22 cellular contexts compared by ENCODE assay signal in genomic region chr6:24845578-24845977, GRCh38. TPM values are rescaled to one million over a fixed set of nuclear protein-coding genes. Genes with fewer than 3 reads are reported as not detected.
DNase-seq lines count a peak whose midpoint lies in the region; ATAC-seq, FAIRE-seq and TF ChIP-seq lines count a peak whose summit lies in the region.
"Had no signal": no experiment of that assay in that cellular context is flagged by ENCODE, and none has a peak within 500 bp of the region (broad histone marks: within the 10 kb centered on the region; RNA-seq: fewer than 3 reads in every experiment).

No MANE protein-coding gene starts in this region.

- H3K27me3 ChIP-seq in H1 (replicated peaks in 1 of 4; ENCODE audit: control insufficient read depth in 3 of 4, extremely low read depth in 1 of 4, insufficient read depth in 3 of 4, low read length in 3 of 4) (no peaks in the 10 kb centered on the region), heart left ventricle (no peaks in the 10 kb centered on the region)
- H3K27me3 ChIP-seq: gastrocnemius medialis, hepatocyte, sigmoid colon, uterus had no signal

- no peaks in the 10 kb centered on the region for H3K9me2 ChIP-seq in OCI-LY7 (ENCODE audit: insufficient read depth, low read length)

- H3K27ac ChIP-seq in H1 (ENCODE audit: low read depth, low read length), result no peak overlapping the region
- H3K27ac ChIP-seq in OCI-LY7 (ENCODE audit: low read depth, low read length, poor library complexity, severe bottlenecking), result no peak overlapping the region
- H3K27ac ChIP-seq in heart left ventricle, result no peak overlapping the region
- H3K27ac ChIP-seq: C4-2B, gastrocnemius medialis, hepatocyte, sigmoid colon, uterus had no signal

- H3K4me1 Mint-ChIP-seq in stimulated activated naive CD8-positive, alpha-beta T cell treated with anti-CD3 and anti-CD28 coated beads, Interleukin-15, Interleukin-2, amounts not matched to agents 100 ng/mL and 50 ng/mL, for 24 hours (ENCODE audit: low read depth), result peaks cover 40% of the 10 kb centered on the region
- peaks cover 32% of the 10 kb centered on the region for H3K4me1 Mint-ChIP-seq in activated T-helper 1 cell treated with anti-CD3 and anti-CD28 coated beads, Interleukin-12 subunit alpha, Interleukin-12 subunit beta, Interleukin-2, Interleukin-4 antibody, amounts not matched to agents 30 ng/mL and 10 ng/mL and 1 ng/mL, durations not matched to agents 14 hours and 24 hours and 36 hours (ENCODE audit: low read depth)
- peaks cover 88% of the 10 kb centered on the region for H3K4me1 Mint-ChIP-seq in stimulated activated naive CD8-positive, alpha-beta T cell treated with anti-CD3 and anti-CD28 coated beads, Interleukin-15, amount 100 ng/mL, for 72 hours

- no peak overlapping the region for H3K4me3 Mint-ChIP-seq in stimulated activated naive CD8-positive, alpha-beta T cell treated with anti-CD3 and anti-CD28 coated beads, Interleukin-15, Interleukin-2, amounts not matched to agents 100 ng/mL and 50 ng/mL, for 24 hours
- H3K4me3 Mint-ChIP-seq in activated T-helper 1 cell treated with anti-CD3 and anti-CD28 coated beads, Interleukin-12 subunit alpha, Interleukin-12 subunit beta, Interleukin-2, Interleukin-4 antibody, amounts not matched to agents 30 ng/mL and 10 ng/mL and 1 ng/mL, durations not matched to agents 14 hours and 24 hours and 36 hours, result no peak overlapping the region
- no peak overlapping the region for H3K4me3 Mint-ChIP-seq in stimulated activated naive CD8-positive, alpha-beta T cell treated with anti-CD3 and anti-CD28 coated beads, Interleukin-15, amount 100 ng/mL, for 72 hours
- H3K4me3 Mint-ChIP-seq: HFFc6 had no signal

- no peak overlapping the region for H2BK12ac ChIP-seq in H1 (ENCODE audit: low read depth, low read length)

- POLR2A ChIA-PET in H1 (lab: Charles Lee; ENCODE audit: partially characterized antibody) (interaction anchor here (1.0 kb wide), 1 partner anchor 20 kb away, joined by 6 read pairs; no protein-coding TSS in a partner anchor), OCI-LY7 (lab: Charles Lee) (no interaction called here)

- no peak for ATAC-seq in stimulated activated naive CD8-positive, alpha-beta T cell treated with anti-CD3 and anti-CD28 coated beads, Interleukin-15, Interleukin-2, amounts not matched to agents 100 U/mL and 50 U/mL, for 24 hours
- no peak for ATAC-seq in stimulated activated naive CD8-positive, alpha-beta T cell treated with anti-CD3 and anti-CD28 coated beads, Interleukin-15, amount 100 ng/mL, for 72 hours
- no peak for ATAC-seq in SK-N-SH treated with all-trans-retinoic acid at 6 μM for 48 hours
- no peak for ATAC-seq in heart left ventricle
- ATAC-seq: gastrocnemius medialis, left colon had no signal

- TF ChIP-seq POLR2A in H1 (IDR thresholded peaks at IDR 0.05; ENCODE audit: control extremely low read depth in 1 of 2, low read depth in 2 of 2, low read length in 2 of 2), result no peak
- TF ChIP-seq POLR2A in heart left ventricle (IDR thresholded peaks at IDR 0.05), result no peak

- H3K4me1 ChIP-seq in H1 (replicated peaks in 1 of 4; ENCODE audit: control insufficient read depth in 3 of 4, insufficient read depth in 4 of 4, low read length in 3 of 4) (no peaks in the 10 kb centered on the region), OCI-LY7 (ENCODE audit: insufficient read depth, low read length, poor library complexity, severe bottlenecking) (no peaks in the 10 kb centered on the region), heart left ventricle (peaks cover 0 to 8% (median 0%) of the 10 kb centered on the region in 12 donors)
- H3K4me1 ChIP-seq: gastrocnemius medialis, sigmoid colon, uterus had no signal

- no peak overlapping the region for H3K9ac ChIP-seq in H1 (replicated peaks in 1 of 4; ENCODE audit: extremely low read depth in 1 of 4, low read depth in 3 of 4, low read length in 3 of 4)

- H2AFZ ChIP-seq in H1 (ENCODE audit: low read length) (no peak overlapping the region), OCI-LY7 (ENCODE audit: low read length) (no peak overlapping the region)
- H2AFZ ChIP-seq: hepatocyte had no signal

- H2BK20ac ChIP-seq in H1 (ENCODE audit: low read length), result no peak overlapping the region

- no peak overlapping the region for H2BK120ac ChIP-seq in H1 (replicated peaks; ENCODE audit: low read depth, low read length)

- no peak overlapping the region for H3K56ac ChIP-seq in H1 (replicated peaks; ENCODE audit: insufficient read length, low read depth, low read length)

- H3K36me3 ChIP-seq in H1 (ENCODE audit: control insufficient read depth in 2 of 4, insufficient read depth in 4 of 4, low read length in 3 of 4), result peaks cover 2 to 38% (median 8%) of the 10 kb centered on the region in 4 experiments; a peak in 5 of 8 replicates
- peaks cover 88% of the 10 kb centered on the region for H3K36me3 ChIP-seq in OCI-LY7 (ENCODE audit: insufficient read depth, low read length)
- peaks cover 0 to 78% (median 21%) of the 10 kb centered on the region in 9 donors for H3K36me3 ChIP-seq in heart left ventricle
- H3K36me3 ChIP-seq: uterus had no signal

- TF ChIP-seq CTCF in H1 (IDR thresholded peaks at IDR 0.05; ENCODE audit: control extremely low read depth in 1 of 3, insufficient read depth in 1 of 3, low read depth in 1 of 3, low read length in 3 of 3), result no peak
- TF ChIP-seq CTCF in OCI-LY7 (conservative IDR thresholded peaks at IDR 0.05; ENCODE audit: low read length), result no peak
- no peak for TF ChIP-seq CTCF in heart left ventricle (IDR thresholded peaks at IDR 0.05)

- BruUV-seq in OCI-LY7 (replicated peaks; lab: Mats Ljungman, UMichigan), result no TSS peak

- no peak overlapping the region for H3K14ac ChIP-seq in H1 (ENCODE audit: insufficient read length)

- TF ChIP-seq RAD21 in H1 (IDR thresholded peaks at IDR 0.05 in 1 of 2, conservative IDR thresholded peaks at IDR 0.05 in 1 of 2; ENCODE audit: low read depth in 2 of 2, low read length in 2 of 2), result no peak

- no peak overlapping the region for H4K91ac ChIP-seq in H1 (replicated peaks; ENCODE audit: insufficient read length, low read length)

- no peak overlapping the region for H3K23ac ChIP-seq in H1 (ENCODE audit: insufficient read length)

- H4K5ac ChIP-seq in H1 (ENCODE audit: insufficient read length, low read depth, low read length), result no peak overlapping the region

- CTCF ChIA-PET in H1 (lab: Charles Lee; ENCODE audit: partially characterized antibody), result interaction anchor here (0.6 to 3.0 kb wide), 12 partner anchors 9 to 353 kb away, joined by 3 to 17 read pairs (median 3); no protein-coding TSS in a partner anchor
- CTCF ChIA-PET in OCI-LY7 (lab: Charles Lee; ENCODE audit: unreplicated experiment), result no interaction called here

- no peaks in the 10 kb centered on the region for H3K9me3 Mint-ChIP-seq in stimulated activated naive CD8-positive, alpha-beta T cell treated with anti-CD3 and anti-CD28 coated beads, Interleukin-15, Interleukin-2, amounts not matched to agents 100 ng/mL and 50 ng/mL, for 24 hours
- H3K9me3 Mint-ChIP-seq in activated T-helper 1 cell treated with anti-CD3 and anti-CD28 coated beads, Interleukin-12 subunit alpha, Interleukin-12 subunit beta, Interleukin-2, Interleukin-4 antibody, amounts not matched to agents 30 ng/mL and 10 ng/mL and 1 ng/mL, durations not matched to agents 14 hours and 24 hours and 36 hours, result no peaks in the 10 kb centered on the region
- no peaks in the 10 kb centered on the region for H3K9me3 Mint-ChIP-seq in stimulated activated naive CD8-positive, alpha-beta T cell treated with anti-CD3 and anti-CD28 coated beads, Interleukin-15, amount 100 ng/mL, for 72 hours
- H3K9me3 Mint-ChIP-seq: HFFc6 had no signal

- H3K79me1 ChIP-seq in H1 (ENCODE audit: low read depth, low read length), result no peaks in the 10 kb centered on the region; the same call in 1 of the 2 replicates

- peak overlapping the region; percentile 78 for H3K27ac Mint-ChIP-seq in stimulated activated naive CD8-positive, alpha-beta T cell treated with anti-CD3 and anti-CD28 coated beads, Interleukin-15, Interleukin-2, amounts not matched to agents 100 ng/mL and 50 ng/mL, for 24 hours
- peak overlapping the region; percentile 53 for H3K27ac Mint-ChIP-seq in activated T-helper 1 cell treated with anti-CD3 and anti-CD28 coated beads, Interleukin-12 subunit alpha, Interleukin-12 subunit beta, Interleukin-2, Interleukin-4 antibody, amounts not matched to agents 30 ng/mL and 10 ng/mL and 1 ng/mL, durations not matched to agents 14 hours and 24 hours and 36 hours
- H3K27ac Mint-ChIP-seq in stimulated activated naive CD8-positive, alpha-beta T cell treated with anti-CD3 and anti-CD28 coated beads, Interleukin-15, amount 100 ng/mL, for 72 hours, result peak overlapping the region; percentile 4 to 9
- H3K27ac Mint-ChIP-seq: HFFc6, progenitor cell of endocrine pancreas had no signal

- FAIRE-seq in H1 (lab: Jason Lieb, UNC), result no peak

- no peak for TF ChIP-seq EP300 in H1 (IDR thresholded peaks at IDR 0.05; ENCODE audit: borderline replicate concordance in 1 of 2, low read depth in 2 of 2, low read length in 2 of 2)

- H3K23me2 ChIP-seq in H1 (ENCODE audit: low read depth, low read length), result no peaks in the 10 kb centered on the region

- H3K36me3 Mint-ChIP-seq in stimulated activated naive CD8-positive, alpha-beta T cell treated with anti-CD3 and anti-CD28 coated beads, Interleukin-15, Interleukin-2, amounts not matched to agents 100 ng/mL and 50 ng/mL, for 24 hours (ENCODE audit: low read depth), result peaks cover 74% of the 10 kb centered on the region
- H3K36me3 Mint-ChIP-seq in activated T-helper 1 cell treated with anti-CD3 and anti-CD28 coated beads, Interleukin-12 subunit alpha, Interleukin-12 subunit beta, Interleukin-2, Interleukin-4 antibody, amounts not matched to agents 30 ng/mL and 10 ng/mL and 1 ng/mL, durations not matched to agents 14 hours and 24 hours and 36 hours (ENCODE audit: low read depth), result peaks cover 67% of the 10 kb centered on the region

- no peaks in the 10 kb centered on the region for H3K27me3 Mint-ChIP-seq in stimulated activated naive CD8-positive, alpha-beta T cell treated with anti-CD3 and anti-CD28 coated beads, Interleukin-15, Interleukin-2, amounts not matched to agents 100 ng/mL and 50 ng/mL, for 24 hours
- H3K27me3 Mint-ChIP-seq in activated T-helper 1 cell treated with anti-CD3 and anti-CD28 coated beads, Interleukin-12 subunit alpha, Interleukin-12 subunit beta, Interleukin-2, Interleukin-4 antibody, amounts not matched to agents 30 ng/mL and 10 ng/mL and 1 ng/mL, durations not matched to agents 14 hours and 24 hours and 36 hours (ENCODE audit: insufficient read depth), result no peaks in the 10 kb centered on the region
- H3K27me3 Mint-ChIP-seq in stimulated activated naive CD8-positive, alpha-beta T cell treated with anti-CD3 and anti-CD28 coated beads, Interleukin-15, amount 100 ng/mL, for 72 hours, result no peaks in the 10 kb centered on the region
- H3K27me3 Mint-ChIP-seq: progenitor cell of endocrine pancreas had no signal

- no peaks in the 10 kb centered on the region for H3K79me2 ChIP-seq in H1 (ENCODE audit: control insufficient read depth in 1 of 2, insufficient read depth in 2 of 2, low read length in 2 of 2)
- no peaks in the 10 kb centered on the region for H3K79me2 ChIP-seq in OCI-LY7 (ENCODE audit: insufficient read depth, low read depth, low read length)
- H3K79me2 ChIP-seq: hepatocyte had no signal

- no peak overlapping the region for H3K4me2 ChIP-seq in H1 (ENCODE audit: insufficient read depth in 1 of 2, low read depth in 2 of 2, low read length in 2 of 2)
- no peak overlapping the region for H3K4me2 ChIP-seq in OCI-LY7 (ENCODE audit: low read length)
- H3K4me2 ChIP-seq: hepatocyte had no signal

- H4K8ac ChIP-seq in H1 (ENCODE audit: extremely low read depth, insufficient read depth, low read length), result no peak overlapping the region

- no peak overlapping the region for H2BK15ac ChIP-seq in H1 (ENCODE audit: low read length)

- H2BK5ac ChIP-seq in H1 (ENCODE audit: low read depth, low read length), result 0 out of 2 replicates have a peak overlapping the region, but pooled peaks have one; percentile 10

- no peak overlapping the region for H2AK5ac ChIP-seq in H1 (ENCODE audit: low read depth, low read length)

- no peaks in the 10 kb centered on the region for H3K9me3 ChIP-seq in H1 (ENCODE audit: insufficient read depth in 2 of 2, low read depth in 1 of 2, low read length in 1 of 2)
- H3K9me3 ChIP-seq in OCI-LY7 (ENCODE audit: low read length), result no peaks in the 10 kb centered on the region
- H3K9me3 ChIP-seq in heart left ventricle, result no peaks in the 10 kb centered on the region
- H3K9me3 ChIP-seq: gastrocnemius medialis, sigmoid colon, uterus had no signal

- no peak overlapping the region for H3K4me3 ChIP-seq in H1 (ENCODE audit: extremely low read depth in 1 of 4, insufficient read depth in 2 of 4, low read depth in 3 of 4, low read length in 4 of 4)
- no peak overlapping the region for H3K4me3 ChIP-seq in OCI-LY7 (ENCODE audit: low read depth, low read length, poor library complexity, severe bottlenecking)
- H3K4me3 ChIP-seq in heart left ventricle, result no peak overlapping the region
- H3K4me3 ChIP-seq: gastrocnemius medialis, hepatocyte, sigmoid colon, uterus had no signal

- WGBS in H1 (ENCODE audit: extremely low coverage in 1 of 2, insufficient coverage in 1 of 2, insufficient read length in 1 of 2, insufficient replicate concordance in 2 of 2, low coverage in 1 of 2, low lambda C conversion rate in 2 of 2, missing lambda C conversion rate in 1 of 2), 2 experiments, result 89% methylated on average over 4 of the region's 4 CpGs; no CpG with 5 or more reads in 1 of the 2 experiments
- WGBS in heart left ventricle, 4 donors, result 92 to 95% (median 94%) methylated on average over 4 of the region's 4 CpGs

- no peak overlapping the region for H3K4ac ChIP-seq in H1 (replicated peaks; ENCODE audit: insufficient read length, low read depth, low read length)

- no peak overlapping the region for H3K18ac ChIP-seq in H1 (ENCODE audit: extremely low read depth, low read length)

- intact Hi-C loops in activated T-helper 1 cell treated with anti-CD3 and anti-CD28 coated beads, Interleukin-12 subunit alpha, Interleukin-12 subunit beta, Interleukin-2, Interleukin-4 antibody, amounts not matched to agents 30 ng/mL and 10 ng/mL and 1 ng/mL, durations not matched to agents 14 hours and 24 hours and 36 hours (cut with micrococcal nuclease), result no loop called here
- intact Hi-C loops in OCI-LY7 (cut with micrococcal nuclease; ENCODE audit: unreplicated experiment) (no loop called here), heart left ventricle (cut with DNase I) (no loop called here)

- no peaks in the 10 kb centered on the region for H4K20me1 ChIP-seq in H1 (replicated peaks in 1 of 2; ENCODE audit: control insufficient read depth in 1 of 2, insufficient read depth in 2 of 2, low read length in 2 of 2)
- no peaks in the 10 kb centered on the region for H4K20me1 ChIP-seq in OCI-LY7 (ENCODE audit: insufficient read depth, low read length)

- DNase-seq in stimulated activated naive CD8-positive, alpha-beta T cell treated with anti-CD3 and anti-CD28 coated beads, Interleukin-15, Interleukin-2, amounts not matched to agents 100 U/mL and 50 U/mL, for 24 hours, result no peak
- no peak for DNase-seq in activated T-helper 1 cell treated with anti-CD3 and anti-CD28 coated beads, Interleukin-12 subunit alpha, Interleukin-12 subunit beta, Interleukin-2, Interleukin-4 antibody, amounts not matched to agents 30 ng/mL and 10 ng/mL and 1 ng/mL, durations not matched to agents 14 hours and 24 hours and 36 hours (ENCODE audit: low spot score)
- DNase-seq in H1 (ENCODE audit: low read depth in 1 of 2, low spot score in 2 of 2) (no peak), OCI-LY7 (ENCODE audit: low spot score) (no peak), heart left ventricle (no peak)
- DNase-seq in stimulated activated naive CD8-positive, alpha-beta T cell treated with anti-CD3 and anti-CD28 coated beads, Interleukin-15, amount 100 ng/mL, for 72 hours, result no peak
- DNase-seq: dermis blood vessel endothelial cell; gastrocnemius medialis; HFFc6; left colon; Right ventricle myocardium superior; sigmoid colon; stimulated activated CD4-positive, alpha-beta T cell treated with anti-CD3 and anti-CD28 coated beads, Interleukin-4, amount 100 ng/mL, for 4 hours; stimulated activated naive CD4-positive, alpha-beta T cell treated with Interleukin-2 at 50 U/mL for 16 hours; uterus had no signal

RNA-seq across cellular contexts. Expression of gene ARMH2, which starts 46.9 kb away (rescaled TPM):
- total RNA-seq in activated T-helper 1 cell treated with anti-CD3 and anti-CD28 coated beads, Interleukin-12 subunit alpha, Interleukin-12 subunit beta, Interleukin-2, Interleukin-4 antibody, amounts not matched to agents 30 ng/mL and 10 ng/mL and 1 ng/mL, durations not matched to agents 14 hours and 24 hours and 36 hours, result not detected in 2 replicates
- not detected in 2 replicates for total RNA-seq in H1 (2021; fragmentation: NEBNext Ultra II Directional; extraction: Animal tissue kit (Norgen Biotek cat#: 25700))
- polyA plus RNA-seq in H1 (2011; rRNA removed), result not detected in 2 replicates
- not detected for polyA plus RNA-seq in H1 (2011; cell fraction: cytosol; rRNA removed)
- polyA plus RNA-seq in H1 (2011; cell fraction: nucleus; rRNA removed), result not detected
- polyA plus RNA-seq in H1 (2012, experiment 1 of 2), result not detected in 4 replicates
- not detected for polyA plus RNA-seq in H1 (2012, experiment 2 of 2)
- not detected for polyA plus RNA-seq in H1 (2013, experiment 1 of 2)
- not detected for polyA plus RNA-seq in H1 (2013, experiment 2 of 2)
- not detected in 2 replicates for polyA minus RNA-seq in H1 (2011; rRNA and poly(A)+ RNA removed)
- not detected for polyA minus RNA-seq in H1 (2011; cell fraction: cytosol; rRNA and poly(A)+ RNA removed)
- polyA minus RNA-seq in H1 (2011; cell fraction: nucleus; rRNA and poly(A)+ RNA removed), result not detected
- not detected in 2 replicates for total RNA-seq in OCI-LY7 (2014; rRNA removed; shearing (Covaris generic))
- total RNA-seq in OCI-LY7 (2022), result not detected in 2 replicates
- not detected for total RNA-seq in heart left ventricle
- polyA plus RNA-seq in heart left ventricle, result not detected
- total RNA-seq: dermis blood vessel endothelial cell, gastrocnemius medialis, hepatocyte, HFFc6, left colon, LHCN-M2, NCI-H460, progenitor cell of endocrine pancreas, Right ventricle myocardium superior, sigmoid colon, uterus had no signal
- polyA plus RNA-seq: hepatocyte had no signal

Comparison
In these comparisons a context has a peak if more than half of its experiments do, and no peak if none do; other contexts are left out.
1. H3K27ac Mint-ChIP-seq: peak in every context shown above with its lines; median percentile 78 in stimulated activated naive CD8-positive, alpha-beta T cell treated with anti-CD3 and anti-CD28 coated beads, Interleukin-15, Interleukin-2, amounts not matched to agents 100 ng/mL and 50 ng/mL, for 24 hours; 53 in activated T-helper 1 cell treated with anti-CD3 and anti-CD28 coated beads, Interleukin-12 subunit alpha, Interleukin-12 subunit beta, Interleukin-2, Interleukin-4 antibody, amounts not matched to agents 30 ng/mL and 10 ng/mL and 1 ng/mL, durations not matched to agents 14 hours and 24 hours and 36 hours; 6 in stimulated activated naive CD8-positive, alpha-beta T cell treated with anti-CD3 and anti-CD28 coated beads, Interleukin-15, amount 100 ng/mL, for 72 hours.